In the genomic region with DNA sequence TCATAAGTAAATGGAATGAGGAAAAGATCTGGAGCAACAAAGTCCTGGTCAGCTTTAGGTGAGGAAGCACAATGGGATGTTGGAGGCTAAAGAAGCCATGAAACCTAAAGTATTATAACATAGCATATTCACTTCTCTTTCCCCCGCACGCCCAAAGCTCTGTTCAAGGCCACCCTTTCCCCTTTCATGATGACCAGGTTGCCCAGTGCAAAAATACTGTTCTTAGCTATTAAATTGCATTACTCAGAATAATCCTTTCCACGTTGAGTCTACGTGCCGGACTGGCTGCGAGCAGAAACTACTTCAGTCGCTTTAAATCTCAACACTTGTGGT, we compare ENCODE assay signal across 8 cellular contexts. TPM values are rescaled to one million over a fixed set of nuclear protein-coding genes. Genes with fewer than 3 reads are reported as not detected.
DNase-seq lines count a peak whose midpoint lies in the region; ATAC-seq and TF ChIP-seq lines count a peak whose summit lies in the region.

No MANE protein-coding gene starts in this region.

- H3K27me3 ChIP-seq in iPS-18a (ENCODE audit: control insufficient read depth, insufficient read depth, low read length) (no peaks in the 10 kb centered on the region), stomach (no peaks in the 10 kb centered on the region)

- peak overlapping the region; percentile 93 for H3K4me3 Mint-ChIP-seq in activated CD8-positive, alpha-beta T cell treated with anti-CD3 and anti-CD28 coated beads, Interleukin-2, amount 10 ng/mL, durations not matched to agents 7 days and 5 days

- H3K4me1 ChIP-seq in iPS-18a (ENCODE audit: control insufficient read depth, low read depth, low read length) (peaks cover 28% of the 10 kb centered on the region), stomach (peaks cover 39 to 56% (median 53%) of the 10 kb centered on the region in 4 donors)

- POLR2A ChIA-PET in activated CD8-positive, alpha-beta T cell treated with anti-CD3 and anti-CD28 coated beads, Interleukin-2, amount 10 ng/mL, durations not matched to agents 7 days and 5 days (lab: Charles Lee), result interaction anchor here (0.8 to 3.8 kb wide), 6 partner anchors 33 to 121 kb away, joined by 3 to 31 read pairs (median 3); no protein-coding TSS in a partner anchor

- ATAC-seq in activated CD8-positive, alpha-beta T cell treated with anti-CD3 and anti-CD28 coated beads, Interleukin-2, amount 10 ng/mL, durations not matched to agents 7 days and 5 days, result no peak

- no peak for TF ChIP-seq POLR2A in stomach (IDR thresholded peaks at IDR 0.05)

- peak overlapping the region; percentile 66 for H3K9ac ChIP-seq in iPS-18a (ENCODE audit: low read length)

- no peaks in the 10 kb centered on the region for H3K27me3 Mint-ChIP-seq in activated CD8-positive, alpha-beta T cell treated with anti-CD3 and anti-CD28 coated beads, Interleukin-2, amount 10 ng/mL, durations not matched to agents 7 days and 5 days (ENCODE audit: low read depth)

- peaks cover 50% of the 10 kb centered on the region for H3K4me1 Mint-ChIP-seq in activated CD8-positive, alpha-beta T cell treated with anti-CD3 and anti-CD28 coated beads, Interleukin-2, amount 10 ng/mL, durations not matched to agents 7 days and 5 days (ENCODE audit: low read depth)

- H3K36me3 ChIP-seq in iPS-18a (ENCODE audit: control insufficient read depth, low read depth, low read length), result peaks cover 3% of the 10 kb centered on the region
- peaks cover 0 to 9% (median 5%) of the 10 kb centered on the region in 4 donors for H3K36me3 ChIP-seq in stomach

- no peak for TF ChIP-seq EP300 in stomach (IDR thresholded peaks at IDR 0.05)

- 1 to 9% (median 3%) methylated on average over 7 of the region's 7 CpGs for WGBS in stomach, 5 donors

- intact Hi-C loops in stomach (cut with DNase I; ENCODE audit: low total_unique reads), result loop anchor here (5.0 kb wide), 1 partner anchor 39 kb away; no protein-coding TSS in a partner anchor

- H3K27ac Mint-ChIP-seq in activated CD8-positive, alpha-beta T cell treated with anti-CD3 and anti-CD28 coated beads, Interleukin-2, amount 10 ng/mL, durations not matched to agents 7 days and 5 days, result peak overlapping the region; percentile 94

- H3K36me3 Mint-ChIP-seq in activated CD8-positive, alpha-beta T cell treated with anti-CD3 and anti-CD28 coated beads, Interleukin-2, amount 10 ng/mL, durations not matched to agents 7 days and 5 days (ENCODE audit: low read depth), result peaks cover 9% of the 10 kb centered on the region

- H3K9me3 Mint-ChIP-seq in activated CD8-positive, alpha-beta T cell treated with anti-CD3 and anti-CD28 coated beads, Interleukin-2, amount 10 ng/mL, durations not matched to agents 7 days and 5 days (ENCODE audit: insufficient read depth), result no peaks in the 10 kb centered on the region

- DNase-seq in NCI-H146 (lab: John Stamatoyannopoulos, UW) (peak; percentile 2), NCI-H146 treated with DMSO at 0.1 percent for 48 hours (lab: John Stamatoyannopoulos, UW; ENCODE audit: unreplicated experiment) (no peak), stomach (no peak), NCI-H1048 (lab: John Stamatoyannopoulos, UW) (no peak), NCI-H1092 (lab: John Stamatoyannopoulos, UW) (no peak)
- peak; percentile 27 for DNase-seq in activated CD8-positive, alpha-beta T cell treated with anti-CD3 and anti-CD28 coated beads, Interleukin-2, amount 10 ng/mL, durations not matched to agents 7 days and 5 days
- DNase-seq in effector CD4-positive, alpha-beta T cell, result no peak

- H3K27ac ChIP-seq in iPS-18a (ENCODE audit: low read length) (peak overlapping the region; percentile 7), stomach (peak overlapping the region; percentile 69 to 91 (median 88))

- H3K9me3 ChIP-seq in iPS-18a (ENCODE audit: control insufficient read depth, low read depth, low read length) (no peaks in the 10 kb centered on the region), stomach (no peaks in the 10 kb centered on the region)

- peak overlapping the region; percentile 62 for H3K4me3 ChIP-seq in iPS-18a (ENCODE audit: low read length)
- H3K4me3 ChIP-seq in stomach, result peak overlapping the region; percentile 77 to 90 (median 84)

- CTCF ChIA-PET in activated CD8-positive, alpha-beta T cell treated with anti-CD3 and anti-CD28 coated beads, Interleukin-2, amount 10 ng/mL, durations not matched to agents 7 days and 5 days (lab: Charles Lee), result interaction anchor here (0.6 to 11.9 kb wide), 48 partner anchors 9 to 869 kb away, joined by 3 to 333 read pairs (median 8); a partner anchor contains a TSS

- no peak for TF ChIP-seq CTCF in stomach (IDR thresholded peaks at IDR 0.05)

RNA-seq across cellular contexts. Expression of a gene that starts 0.6 kb away (rescaled TPM):
- total RNA-seq in activated CD8-positive, alpha-beta T cell treated with anti-CD3 and anti-CD28 coated beads, Interleukin-2, amount 10 ng/mL, durations not matched to agents 7 days and 5 days, result 10 to 100 TPM; 30.4 to 30.9 TPM
- 10 to 100 TPM in 4 of 5 donors, 1 to 10 TPM in 1; 8.8 to 41.5 (median 22.6) TPM for total RNA-seq in stomach
- polyA plus RNA-seq in stomach, result 10 to 100 TPM in 2 of 3 donors, 1 to 10 TPM in 1; 9.0 to 20.5 (median 13.1) TPM

RNA-seq across cellular contexts. Expression of a gene that starts 54.2 kb away (rescaled TPM):
- 10 to 100 TPM; 19.5 to 22.8 TPM for total RNA-seq in activated CD8-positive, alpha-beta T cell treated with anti-CD3 and anti-CD28 coated beads, Interleukin-2, amount 10 ng/mL, durations not matched to agents 7 days and 5 days
- 1 to 10 TPM in 1 of 5 donors, under 1 TPM in 2, not detected in 2; 0.55 to 3.1 (median 0.58) TPM for total RNA-seq in stomach
- polyA plus RNA-seq in stomach, result 10 to 100 TPM; 16.8 to 24.2 (median 22.5) TPM

Comparison
In these comparisons a context has a peak if more than half of its experiments do, and no peak if none do; other contexts are left out.
1. DNase-seq: peak in NCI-H146 (single experiment) and activated CD8-positive, alpha-beta T cell treated with anti-CD3 and anti-CD28 coated beads, Interleukin-2, amount 10 ng/mL, durations not matched to agents 7 days and 5 days (single experiment); none in NCI-H146 treated with DMSO at 0.1 percent for 48 hours (single experiment), stomach (single experiment), effector CD4-positive, alpha-beta T cell (single experiment), NCI-H1048 (single experiment) and NCI-H1092 (single experiment).
2. RNA of a gene that starts 54.2 kb away (total RNA-seq): 19.5 to 22.8 TPM in activated CD8-positive, alpha-beta T cell treated with anti-CD3 and anti-CD28 coated beads, Interleukin-2, amount 10 ng/mL, durations not matched to agents 7 days and 5 days; 0.55 to 3.1 TPM in stomach; every median in the first group is over 4 times any median in the second.